ENCODE assay signal across 17 cellular contexts in the genomic region with DNA sequence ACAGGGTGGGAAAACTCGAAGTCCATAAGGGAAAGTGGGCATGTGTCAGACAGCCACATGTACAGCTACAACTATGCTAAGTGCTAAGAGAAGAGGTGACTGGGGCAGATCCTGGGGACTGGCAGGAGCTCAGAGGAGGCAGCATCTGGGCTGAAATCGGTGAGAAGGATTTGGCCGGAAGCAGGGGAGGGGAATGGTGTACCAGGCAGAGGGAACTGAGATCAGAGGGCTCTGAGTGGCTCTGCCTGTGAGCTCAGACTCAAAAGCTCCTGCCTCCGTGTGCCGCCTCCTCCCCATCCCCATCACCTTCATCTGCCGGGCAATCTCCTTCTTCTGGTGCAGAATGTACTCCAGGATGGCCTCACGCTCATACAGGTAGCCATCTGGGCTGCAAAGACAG. TPM values are rescaled to one million over a fixed set of nuclear protein-coding genes. Genes with fewer than 3 reads are reported as not detected.
A peak's percentile ranks its signal among the peaks of the same experiment; 100 is the strongest.
DNase-seq lines count a peak whose midpoint lies in the region; TF ChIP-seq lines count a peak whose summit lies in the region.
"Had no signal": no experiment of that assay in that cellular context is flagged by ENCODE, and none has a peak within 500 bp of the region (broad histone marks: within the 10 kb centered on the region; RNA-seq: fewer than 3 reads in every experiment).

No MANE protein-coding gene starts in this region.

- H3K4me1 Mint-ChIP-seq in T-helper 2 cell treated with Interferon-gamma antibody and Interleukin-4, amounts not matched to agents 5 μg/mL and 100 μg/mL, for 36 hours (ENCODE audit: low read depth): peaks cover 68% of the 10 kb centered on the region

- H3K4me1 ChIP-seq in osteoblast (ENCODE audit: insufficient read depth, low read length): peaks cover 6% of the 10 kb centered on the region

- H4K20me1 ChIP-seq in osteoblast (ENCODE audit: insufficient read depth, low read length): peaks cover 29% of the 10 kb centered on the region

- H3K36me3 Mint-ChIP-seq in T-helper 2 cell treated with Interferon-gamma antibody and Interleukin-4, amounts not matched to agents 5 μg/mL and 100 μg/mL, for 36 hours (ENCODE audit: low read depth): peaks cover 60% of the 10 kb centered on the region

- H3K9me3 ChIP-seq in osteoblast (ENCODE audit: low read depth, low read length): no peaks in the 10 kb centered on the region
- no peaks in the 10 kb centered on the region for H3K9me3 ChIP-seq in WERI-Rb-1 (ENCODE audit: severe bottlenecking)
- H3K9me3 ChIP-seq: adrenal gland, spleen had no signal

- no peak overlapping the region for H3K4me3 ChIP-seq in osteoblast (ENCODE audit: insufficient read depth, low read length)
- H3K4me3 ChIP-seq in WERI-Rb-1 (ENCODE audit: low read depth, low read length): no peak overlapping the region
- H3K4me3 ChIP-seq: adrenal gland had no signal

- no peak overlapping the region for H2AFZ ChIP-seq in osteoblast (ENCODE audit: low read length)

- peak; percentile 13 for DNase-seq in D341Med (ENCODE audit: low spot score)
- no peak for DNase-seq in T-helper 2 cell treated with Interferon-gamma antibody and Interleukin-4, amounts not matched to agents 5 μg/mL and 100 μg/mL, for 36 hours (ENCODE audit: low spot score)
- DNase-seq in activated naive CD4-positive, alpha-beta T cell treated with anti-CD3 and anti-CD28 coated beads, Interleukin-2, amount 50 U/mL, for 16 hours: peak; percentile 37
- DNase-seq in osteoblast (ENCODE audit: insufficient read length, low spot score, missing footprints): peak; percentile 65
- DNase-seq in MV-4-11 (lab: John Stamatoyannopoulos, UW): no peak
- DNase-seq in DMS 273 (lab: John Stamatoyannopoulos, UW; ENCODE audit: unreplicated experiment): no peak
- no peak for DNase-seq in NCI-H1417 treated with DMSO at 0.1 percent for 48 hours (lab: John Stamatoyannopoulos, UW)
- DNase-seq in WERI-Rb-1: no peak
- DNase-seq: adrenal gland, BE2C, caudate nucleus, DMS79 treated with DMSO at 0.1 percent for 48 hours, KBM-7, NCI-H1105 treated with DMSO at 0.1 percent for 48 hours, SHP77, spleen, T1000 had no signal

- peaks cover 18% of the 10 kb centered on the region for H3K79me2 ChIP-seq in osteoblast (ENCODE audit: insufficient read depth, low read length)

- peak overlapping the region; percentile 87 for H3K4me3 Mint-ChIP-seq in T-helper 2 cell treated with Interferon-gamma antibody and Interleukin-4, amounts not matched to agents 5 μg/mL and 100 μg/mL, for 36 hours

- H3K27me3 ChIP-seq in osteoblast (ENCODE audit: insufficient read depth, low read length) (no peaks in the 10 kb centered on the region), WERI-Rb-1 (ENCODE audit: insufficient read depth, low read depth, severe bottlenecking) (no peaks in the 10 kb centered on the region)
- H3K27me3 ChIP-seq: adrenal gland, BE2C, spleen had no signal

- H3K27ac Mint-ChIP-seq in T-helper 2 cell treated with Interferon-gamma antibody and Interleukin-4, amounts not matched to agents 5 μg/mL and 100 μg/mL, for 36 hours: peak overlapping the region; percentile 91

- H3K27ac ChIP-seq in osteoblast (ENCODE audit: low read depth, low read length) (no peak overlapping the region), WERI-Rb-1 (no peak overlapping the region)
- H3K27ac ChIP-seq: adrenal gland had no signal

- TF ChIP-seq CTCF in osteoblast (IDR thresholded peaks at IDR 0.05; ENCODE audit: extremely low read depth, low read depth, low read length) (no peak), WERI-Rb-1 (IDR thresholded peaks at IDR 0.05; ENCODE audit: low read depth, low read length) (no peak)

- no peaks in the 10 kb centered on the region for H3K27me3 Mint-ChIP-seq in T-helper 2 cell treated with Interferon-gamma antibody and Interleukin-4, amounts not matched to agents 5 μg/mL and 100 μg/mL, for 36 hours (ENCODE audit: low read depth)

- H3K4me2 ChIP-seq in osteoblast (ENCODE audit: insufficient read depth, low read length): no peak overlapping the region

- peaks cover 4% of the 10 kb centered on the region for H3K9me3 Mint-ChIP-seq in T-helper 2 cell treated with Interferon-gamma antibody and Interleukin-4, amounts not matched to agents 5 μg/mL and 100 μg/mL, for 36 hours

- peaks cover 45% of the 10 kb centered on the region for H3K36me3 ChIP-seq in osteoblast (ENCODE audit: insufficient read depth, low read length)
- peaks cover 54% of the 10 kb centered on the region for H3K36me3 ChIP-seq in WERI-Rb-1

RNA-seq across cellular contexts. Expression of a gene that starts 21.8 kb away (rescaled TPM):
- total RNA-seq in osteoblast: 57.5 and 68.0 TPM in 2 replicates

RNA-seq across cellular contexts. Expression of a gene that starts 22.5 kb away (rescaled TPM):
- under 0.01 and 0.29 TPM in 2 replicates for total RNA-seq in osteoblast

RNA-seq across cellular contexts. Expression of a gene that starts 30.8 kb away (rescaled TPM):
- 346 and 377 TPM in 2 replicates for total RNA-seq in osteoblast

RNA-seq across cellular contexts. Expression of a gene that starts 32.4 kb away (rescaled TPM):
- total RNA-seq in osteoblast: 2.2 and 2.9 TPM in 2 replicates

RNA-seq across cellular contexts. Expression of a gene that starts 46.1 kb away (rescaled TPM):
- total RNA-seq in osteoblast: 67.5 and 75.6 TPM in 2 replicates

Comparison
In these comparisons a context has a peak if more than half of its experiments do, and no peak if none do; other contexts are left out.
1. DNase-seq: peak in D341Med (single experiment), activated naive CD4-positive, alpha-beta T cell treated with anti-CD3 and anti-CD28 coated beads, Interleukin-2, amount 50 U/mL, for 16 hours (single experiment) and osteoblast (single experiment); none in T-helper 2 cell treated with Interferon-gamma antibody and Interleukin-4, amounts not matched to agents 5 μg/mL and 100 μg/mL, for 36 hours (single experiment), MV-4-11 (single experiment), DMS 273 (single experiment), NCI-H1417 treated with DMSO at 0.1 percent for 48 hours (single experiment) and WERI-Rb-1 (single experiment).